In genomic region chr3:115292677-115293076, GRCh38 we compare ENCODE assay signal across 27 cellular contexts.
"Had no signal": no experiment of that assay in that cellular context is flagged by ENCODE, and none has a peak within 500 bp of the region (broad histone marks: within the 10 kb centered on the region; RNA-seq: fewer than 3 reads in every experiment).

No MANE protein-coding gene starts in this region.

- H3K36me3 Mint-ChIP-seq: stimulated activated effector memory CD8-positive, alpha-beta T cell treated with anti-CD3 and anti-CD28 coated beads, Interleukin-12 subunit alpha, Interleukin-12 subunit beta, amount 100 ng/mL, for 72 hours; stimulated activated memory B cell treated with anti-CD40 and anti-IgM and Interleukin-4, amounts not matched to agents 10 μg/mL and 1 μg/mL and 100 μg/mL, for 72 hours; stimulated activated naive B cell treated with anti-CD40 and anti-IgM and Interleukin-4, amounts not matched to agents 10 μg/mL and 1 μg/mL and 100 μg/mL, for 72 hours; type B pancreatic cell had no signal

- ATAC-seq: stimulated activated effector memory CD8-positive, alpha-beta T cell treated with anti-CD3 and anti-CD28 coated beads, Interleukin-12 subunit alpha, Interleukin-12 subunit beta, amount 100 ng/mL, for 72 hours; stimulated activated memory B cell treated with anti-CD40 and anti-IgM and Interleukin-4, amounts not matched to agents 10 μg/mL and 1 μg/mL and 100 μg/mL, for 72 hours; stimulated activated naive B cell treated with anti-CD40 and anti-IgM and Interleukin-4, amounts not matched to agents 10 μg/mL and 1 μg/mL and 100 μg/mL, for 72 hours; stimulated activated naive CD8-positive, alpha-beta T cell treated with anti-CD3 and anti-CD28 coated beads, Interleukin-15, amount 100 ng/mL, for 72 hours; stimulated activated naive CD8-positive, alpha-beta T cell treated with anti-CD3 and anti-CD28 coated beads, Interleukin-15, Interleukin-2, amounts not matched to agents 100 U/mL and 50 U/mL, for 24 hours; upper lobe of right lung had no signal

- H3K27me3 Mint-ChIP-seq: stimulated activated memory B cell treated with anti-CD40 and anti-IgM and Interleukin-4, amounts not matched to agents 10 μg/mL and 1 μg/mL and 100 μg/mL, for 72 hours; stimulated activated naive B cell treated with anti-CD40 and anti-IgM and Interleukin-4, amounts not matched to agents 10 μg/mL and 1 μg/mL and 100 μg/mL, for 72 hours; stimulated activated naive CD8-positive, alpha-beta T cell treated with anti-CD3 and anti-CD28 coated beads, Interleukin-15, amount 100 ng/mL, for 72 hours; stimulated activated naive CD8-positive, alpha-beta T cell treated with anti-CD3 and anti-CD28 coated beads, Interleukin-15, Interleukin-2, amounts not matched to agents 100 ng/mL and 50 ng/mL, for 24 hours had no signal

- H3K4me3 Mint-ChIP-seq: stimulated activated effector memory CD8-positive, alpha-beta T cell treated with anti-CD3 and anti-CD28 coated beads, Interleukin-12 subunit alpha, Interleukin-12 subunit beta, amount 100 ng/mL, for 72 hours; stimulated activated memory B cell treated with anti-CD40 and anti-IgM and Interleukin-4, amounts not matched to agents 10 μg/mL and 1 μg/mL and 100 μg/mL, for 72 hours; stimulated activated naive B cell treated with anti-CD40 and anti-IgM and Interleukin-4, amounts not matched to agents 10 μg/mL and 1 μg/mL and 100 μg/mL, for 72 hours; stimulated activated naive CD8-positive, alpha-beta T cell treated with anti-CD3 and anti-CD28 coated beads, Interleukin-15, amount 100 ng/mL, for 72 hours; stimulated activated naive CD8-positive, alpha-beta T cell treated with anti-CD3 and anti-CD28 coated beads, Interleukin-15, Interleukin-2, amounts not matched to agents 100 ng/mL and 50 ng/mL, for 24 hours; type B pancreatic cell had no signal

- H3K4me1 ChIP-seq: stomach, suprapubic skin, testis, thyroid gland, tibial nerve, transverse colon, upper lobe of right lung, uterus, vagina had no signal

- H3K4me1 Mint-ChIP-seq: stimulated activated effector memory CD8-positive, alpha-beta T cell treated with anti-CD3 and anti-CD28 coated beads, Interleukin-12 subunit alpha, Interleukin-12 subunit beta, amount 100 ng/mL, for 72 hours; stimulated activated memory B cell treated with anti-CD40 and anti-IgM and Interleukin-4, amounts not matched to agents 10 μg/mL and 1 μg/mL and 100 μg/mL, for 72 hours; stimulated activated naive B cell treated with anti-CD40 and anti-IgM and Interleukin-4, amounts not matched to agents 10 μg/mL and 1 μg/mL and 100 μg/mL, for 72 hours; stimulated activated naive CD8-positive, alpha-beta T cell treated with anti-CD3 and anti-CD28 coated beads, Interleukin-15, amount 100 ng/mL, for 72 hours had no signal

- H3K9me3 ChIP-seq: stomach, suprapubic skin, testis, thoracic aorta, thyroid gland, tibial artery, tibial nerve, transverse colon, upper lobe of left lung, upper lobe of right lung, uterus, vagina had no signal

- H3K9me3 Mint-ChIP-seq: stimulated activated effector memory CD8-positive, alpha-beta T cell treated with anti-CD3 and anti-CD28 coated beads, Interleukin-12 subunit alpha, Interleukin-12 subunit beta, amount 100 ng/mL, for 72 hours; stimulated activated memory B cell treated with anti-CD40 and anti-IgM and Interleukin-4, amounts not matched to agents 10 μg/mL and 1 μg/mL and 100 μg/mL, for 72 hours; stimulated activated naive B cell treated with anti-CD40 and anti-IgM and Interleukin-4, amounts not matched to agents 10 μg/mL and 1 μg/mL and 100 μg/mL, for 72 hours; stimulated activated naive CD8-positive, alpha-beta T cell treated with anti-CD3 and anti-CD28 coated beads, Interleukin-15, amount 100 ng/mL, for 72 hours; stimulated activated naive CD8-positive, alpha-beta T cell treated with anti-CD3 and anti-CD28 coated beads, Interleukin-15, Interleukin-2, amounts not matched to agents 100 ng/mL and 50 ng/mL, for 24 hours; type B pancreatic cell had no signal

- H3K27me3 ChIP-seq: stomach, suprapubic skin, testis, thyroid gland, tibial artery, tibial nerve, transverse colon, upper lobe of left lung, upper lobe of right lung, uterus, vagina had no signal

- DNase-seq: stimulated activated CD4-positive, alpha-beta T cell treated with anti-CD3 and anti-CD28 coated beads, Interleukin-2, amount 100 ng/mL, for 48 hours; stimulated activated CD4-positive, alpha-beta T cell treated with anti-CD3 and anti-CD28 coated beads, Interleukin-4, amount 100 ng/mL, for 1 hour; stimulated activated CD4-positive, alpha-beta T cell treated with anti-CD3 and anti-CD28 coated beads, Interleukin-4, amount 100 ng/mL, for 24 hours; stimulated activated CD4-positive, alpha-beta T cell treated with anti-CD3 and anti-CD28 coated beads, Interleukin-4, amount 100 ng/mL, for 4 hours; stimulated activated CD8-positive, alpha-beta memory T cell treated with anti-CD3 and anti-CD28 coated beads, Interleukin-4, amount 100 ng/mL, for 48 hours; stimulated activated naive B cell treated with anti-CD40 and anti-IgM and Interleukin-4, amounts not matched to agents 10 μg/mL and 1 μg/mL and 100 μg/mL, for 72 hours; stimulated activated naive CD4-positive, alpha-beta T cell; stimulated activated naive CD4-positive, alpha-beta T cell treated with Interleukin-2 at 50 U/mL for 16 hours; stimulated activated naive CD8-positive, alpha-beta T cell treated with anti-CD3 and anti-CD28 coated beads, Interleukin-15, amount 100 ng/mL, for 72 hours; stimulated activated naive CD8-positive, alpha-beta T cell treated with anti-CD3 and anti-CD28 coated beads, Interleukin-15, Interleukin-2, amounts not matched to agents 100 U/mL and 50 U/mL, for 24 hours; stomach; testis; thyroid gland; tibial artery; transverse colon; trophoblast cell; upper lobe of left lung; upper lobe of right lung; uterus had no signal

- H3K4me3 ChIP-seq: stomach, suprapubic skin, testis, thoracic aorta, thyroid gland, tibial artery, tibial nerve, transverse colon, upper lobe of left lung, upper lobe of right lung, uterus, vagina had no signal

- H3K27ac ChIP-seq: stomach, suprapubic skin, testis, thyroid gland, tibial nerve, transverse colon, upper lobe of left lung, upper lobe of right lung, uterus, vagina had no signal

- H3K36me3 ChIP-seq: stomach, suprapubic skin, thoracic aorta, thyroid gland, tibial artery, tibial nerve, transverse colon, upper lobe of left lung, upper lobe of right lung, uterus, vagina had no signal

- H3K27ac Mint-ChIP-seq: stimulated activated effector memory CD8-positive, alpha-beta T cell treated with anti-CD3 and anti-CD28 coated beads, Interleukin-12 subunit alpha, Interleukin-12 subunit beta, amount 100 ng/mL, for 72 hours; stimulated activated memory B cell treated with anti-CD40 and anti-IgM and Interleukin-4, amounts not matched to agents 10 μg/mL and 1 μg/mL and 100 μg/mL, for 72 hours; stimulated activated naive B cell treated with anti-CD40 and anti-IgM and Interleukin-4, amounts not matched to agents 10 μg/mL and 1 μg/mL and 100 μg/mL, for 72 hours; stimulated activated naive CD8-positive, alpha-beta T cell treated with anti-CD3 and anti-CD28 coated beads, Interleukin-15, amount 100 ng/mL, for 72 hours; stimulated activated naive CD8-positive, alpha-beta T cell treated with anti-CD3 and anti-CD28 coated beads, Interleukin-15, Interleukin-2, amounts not matched to agents 100 ng/mL and 50 ng/mL, for 24 hours; type B pancreatic cell had no signal
